23 cellular contexts compared by ENCODE assay signal in the genomic region with DNA sequence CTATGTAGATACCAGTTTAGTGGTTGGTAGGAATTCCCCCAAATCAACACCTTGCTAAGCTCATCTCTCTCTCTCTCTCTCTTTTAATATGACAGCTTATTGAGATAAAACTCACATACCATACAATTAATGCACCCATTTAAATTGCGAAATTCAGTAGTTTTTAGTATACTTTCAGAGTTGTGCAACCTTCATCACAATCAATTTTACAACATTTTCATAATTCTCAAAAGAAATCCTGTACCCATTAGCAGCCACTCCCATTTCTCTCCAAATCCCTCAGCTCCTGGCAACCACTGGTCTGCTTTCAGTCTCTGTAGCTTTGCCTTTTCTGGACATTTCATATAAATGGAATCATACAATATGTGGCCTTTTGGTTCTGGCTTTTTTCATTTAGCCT. TPM values are rescaled to one million over a fixed set of nuclear protein-coding genes. Genes with fewer than 3 reads are reported as not detected.
A peak's percentile ranks its signal among the peaks of the same experiment; 100 is the strongest.
DNase-seq lines count a peak whose midpoint lies in the region; ATAC-seq and TF ChIP-seq lines count a peak whose summit lies in the region.
"Had no signal": no experiment of that assay in that cellular context is flagged by ENCODE, and none has a peak within 500 bp of the region (broad histone marks: within the 10 kb centered on the region; RNA-seq: fewer than 3 reads in every experiment).

No MANE protein-coding gene starts in this region.

- H3K27me3 Mint-ChIP-seq in MCF 10A (ENCODE audit: insufficient read depth, unreplicated experiment) (no peaks in the 10 kb centered on the region), nephron progenitor cell (ENCODE audit: low read depth, poor library complexity) (peaks cover 4% of the 10 kb centered on the region)

- WGBS in stomach, 5 donors: 88 to 100% (median 92%) methylated on average over 1 of the region's 1 CpG

- H3K27ac ChIP-seq in ACC112 (ENCODE audit: low read depth, low read length) (peak overlapping the region; percentile 96), lower lobe of right lung (peak overlapping the region; percentile 82), stomach (peak overlapping the region in 4 of 5 donors; percentile 59 to 76 (median 62))
- H3K27ac ChIP-seq: C4-2B had no signal

- POLR2A ChIA-PET in MCF 10A (lab: Yijun Ruan, JAX): interaction anchor here (0.9 to 4.7 kb wide), 10 partner anchors 8 to 249 kb away, joined by 3 to 83 read pairs (median 7); partner anchors contain the start of genes NNMT and REXO2

- ATAC-seq in lower lobe of right lung (no peak), HG03135 (IDR thresholded peaks at IDR 0.05; ENCODE audit: unreplicated experiment) (no peak), left lobe of liver (no peak)
- ATAC-seq: naive thymus-derived CD8-positive, alpha-beta T cell had no signal

- H3K36me3 Mint-ChIP-seq in MCF 10A (ENCODE audit: insufficient read depth, unreplicated experiment): peaks cover 100% of the 10 kb centered on the region
- H3K36me3 Mint-ChIP-seq in nephron progenitor cell (ENCODE audit: low read depth): no peaks in the 10 kb centered on the region
- H3K36me3 Mint-ChIP-seq: memory B cell had no signal

- no peak overlapping the region for H2AFZ ChIP-seq in ACC112 (ENCODE audit: low read length, unreplicated experiment)

- H3K9me3 ChIP-seq in lower lobe of right lung (no peaks in the 10 kb centered on the region), stomach (no peaks in the 10 kb centered on the region)
- H3K9me3 ChIP-seq: esophagus squamous epithelium had no signal

- DNase-seq in MCF 10A (ENCODE audit: unreplicated experiment): no peak
- no peak for DNase-seq in lower lobe of right lung
- DNase-seq in stomach: no peak
- no peak for DNase-seq in left lobe of liver (ENCODE audit: low spot score)
- no peak for DNase-seq in nephron progenitor cell
- DNase-seq in posterior cingulate gyrus: no peak
- DNase-seq: activated gamma-delta T cell; amniotic stem cell; cerebellar nuclear complex; effector memory CD4-positive, alpha-beta T cell; esophagus squamous epithelium; GOT3; naive thymus-derived CD8-positive, alpha-beta T cell; NCI-H2171 treated with DMSO at 0.1 percent for 48 hours; NCI-H748 treated with DMSO at 0.1 percent for 48 hours; OCI-M1; SHP77; stimulated activated CD4-positive, alpha-beta T cell treated with anti-CD3 and anti-CD28 coated beads, Interleukin-12 subunit alpha, Interleukin-12 subunit beta, amount 100 ng/mL, for 4 hours; T-helper 1 cell had no signal

- no peak for TF ChIP-seq POLR2A in stomach (IDR thresholded peaks at IDR 0.05)

- peaks cover 45% of the 10 kb centered on the region for H3K4me1 Mint-ChIP-seq in MCF 10A (ENCODE audit: insufficient read depth, unreplicated experiment)
- H3K4me1 Mint-ChIP-seq in nephron progenitor cell: peaks cover 7% of the 10 kb centered on the region
- H3K4me1 Mint-ChIP-seq: memory B cell had no signal

- TF ChIP-seq CTCF in MCF 10A (IDR thresholded peaks at IDR 0.05; ENCODE audit: unreplicated experiment): no peak
- no peak for TF ChIP-seq CTCF in lower lobe of right lung (IDR thresholded peaks at IDR 0.05)
- no peak for TF ChIP-seq CTCF in stomach (IDR thresholded peaks at IDR 0.05)
- no peak for TF ChIP-seq CTCF in nephron progenitor cell (IDR thresholded peaks at IDR 0.05)

- peaks cover 38% of the 10 kb centered on the region for H3K36me3 ChIP-seq in ACC112 (ENCODE audit: insufficient read depth, low read length)
- peaks cover 24% of the 10 kb centered on the region for H3K36me3 ChIP-seq in lower lobe of right lung
- H3K36me3 ChIP-seq in stomach: peaks cover 5 to 47% (median 31%) of the 10 kb centered on the region in 4 donors

- CTCF ChIA-PET in MCF 10A (lab: Yijun Ruan, JAX): interaction anchor here (0.6 to 3.2 kb wide), 4 partner anchors 11 to 315 kb away, joined by 3 to 19 read pairs (median 4); no protein-coding TSS in a partner anchor

- H3K27me3 ChIP-seq in ACC112 (ENCODE audit: insufficient read depth, low read length) (no peaks in the 10 kb centered on the region), lower lobe of right lung (ENCODE audit: low read depth) (no peaks in the 10 kb centered on the region), stomach (no peaks in the 10 kb centered on the region)

- H3K4me1 ChIP-seq in ACC112 (ENCODE audit: control insufficient read depth, insufficient read depth, low read length, unreplicated experiment) (peaks cover 41% of the 10 kb centered on the region), lower lobe of right lung (peaks cover 50% of the 10 kb centered on the region), stomach (peaks cover 0 to 32% (median 22%) of the 10 kb centered on the region in 4 donors)

- peak overlapping the region; percentile 70 for H3K4me3 Mint-ChIP-seq in MCF 10A (ENCODE audit: unreplicated experiment)
- H3K4me3 Mint-ChIP-seq in nephron progenitor cell: no peak overlapping the region
- H3K4me3 Mint-ChIP-seq: memory B cell; naive thymus-derived CD8-positive, alpha-beta T cell had no signal

- no peaks in the 10 kb centered on the region for H3K9me3 Mint-ChIP-seq in MCF 10A (ENCODE audit: unreplicated experiment)
- H3K9me3 Mint-ChIP-seq in nephron progenitor cell: peaks cover 22% of the 10 kb centered on the region

- peaks cover 74% of the 10 kb centered on the region for H3K79me2 ChIP-seq in ACC112 (ENCODE audit: control insufficient read depth, insufficient read depth, low read length, unreplicated experiment)

- H3K27ac Mint-ChIP-seq in MCF 10A (ENCODE audit: low read depth, unreplicated experiment): peak overlapping the region; percentile 85
- no peak overlapping the region for H3K27ac Mint-ChIP-seq in nephron progenitor cell
- H3K27ac Mint-ChIP-seq: memory B cell had no signal

- no peak for TF ChIP-seq EP300 in stomach (IDR thresholded peaks at IDR 0.05)

- peak overlapping the region; percentile 50 for H3K4me3 ChIP-seq in ACC112 (ENCODE audit: low read depth, low read length)
- no peak overlapping the region for H3K4me3 ChIP-seq in lower lobe of right lung
- peak overlapping the region in 1 of 4 donors; percentile 23 for H3K4me3 ChIP-seq in stomach

- intact Hi-C loops in MCF 10A (cut with micrococcal nuclease): no loop called here
- intact Hi-C loops in lower lobe of right lung (cut with DNase I): no loop called here
- intact Hi-C loops in stomach (cut with DNase I; ENCODE audit: low total_unique reads): no loop called here
- intact Hi-C loops in posterior cingulate gyrus (cut with DNase I): no loop called here

- no TSS peak for BruUV-seq in MCF 10A (replicated peaks; lab: Mats Ljungman, UMichigan)

RNA-seq across cellular contexts. Expression of gene NNMT, which starts 13.3 kb away (rescaled TPM):
- total RNA-seq in MCF 10A (2022): 429 and 638 TPM in 2 replicates
- total RNA-seq in lower lobe of right lung: 162 TPM
- total RNA-seq in stomach: 100 to 1,000 TPM in 3 of 5 donors, 10 to 100 TPM in 2; 35.1 to 442 (median 250) TPM
- 100 to 1,000 TPM; 197 to 451 (median 373) TPM for polyA plus RNA-seq in stomach
- total RNA-seq in left lobe of liver: 588 TPM
- total RNA-seq: naive thymus-derived CD8-positive, alpha-beta T cell had no signal
- polyA plus RNA-seq: naive thymus-derived CD8-positive, alpha-beta T cell had no signal
